In genomic region chr1:192061556-192061955, GRCh38 we compare ENCODE assay signal across 20 cellular contexts.
DNase-seq lines count a peak whose midpoint lies in the region; ATAC-seq, FAIRE-seq and TF ChIP-seq lines count a peak whose summit lies in the region.
"Had no signal": no experiment of that assay in that cellular context is flagged by ENCODE, and none has a peak within 500 bp of the region (broad histone marks: within the 10 kb centered on the region; RNA-seq: fewer than 3 reads in every experiment).

No MANE protein-coding gene starts in this region.

- no peak overlapping the region for H2AFZ ChIP-seq in K562 (ENCODE audit: low read depth, low read length)
- H2AFZ ChIP-seq in hepatocyte: no peak overlapping the region

- H3K79me2 ChIP-seq in K562 (ENCODE audit: control insufficient read depth, insufficient read depth, low read length): no peaks in the 10 kb centered on the region
- H3K79me2 ChIP-seq in hepatocyte: no peaks in the 10 kb centered on the region

- DNase-seq in D721Med (ENCODE audit: insufficient read length, low spot score) (no peak), K562 (ENCODE audit: extremely low read depth in 1 of 4, low spot score in 3 of 4) (peak in 1 of 4 experiments; percentile 6), hepatocyte (ENCODE audit: low spot score) (peak; percentile 6), kidney tubule cell (ENCODE audit: low spot score) (peak; percentile 88), COLO668 (lab: John Stamatoyannopoulos, UW; ENCODE audit: unreplicated experiment) (no peak), ureter (ENCODE audit: low spot score) (no peak), chondrocyte (ENCODE audit: low spot score) (no peak)
- DNase-seq: 8988T; CD8-positive, alpha-beta T cell; GOT3; H7; HFFc6 had no signal

- in situ Hi-C loops in K562 (cut with MboI): no loop called here

- intact Hi-C loops in K562 (cut with micrococcal nuclease): no loop called here

- no peak overlapping the region for H3K27ac Mint-ChIP-seq in chondrocyte (ENCODE audit: unreplicated experiment)
- H3K27ac Mint-ChIP-seq: B cell; CD8-positive, alpha-beta T cell; HFFc6 had no signal

- no peak overlapping the region for H3K9ac ChIP-seq in K562 (ENCODE audit: insufficient read depth in 1 of 2, low read depth in 2 of 2, low read length in 2 of 2)
- H3K9ac ChIP-seq: BLaER1 treated with 17β-estradiol and CSF1 and Interleukin-3, amounts not matched to agents 10 nM and 100 nM had no signal

- no peaks in the 10 kb centered on the region for H4K20me1 ChIP-seq in K562 (replicated peaks; ENCODE audit: control insufficient read depth, insufficient read depth, low read length)
- no peaks in the 10 kb centered on the region for H4K20me1 ChIP-seq in hepatocyte (ENCODE audit: insufficient read depth, poor library complexity, severe bottlenecking)
- H4K20me1 ChIP-seq: BLaER1 treated with 17β-estradiol and CSF1 and Interleukin-3, amounts not matched to agents 10 nM and 100 nM had no signal

- H3K27me3 Mint-ChIP-seq in chondrocyte (ENCODE audit: low read depth): peaks cover 13% of the 10 kb centered on the region
- H3K27me3 Mint-ChIP-seq: B cell had no signal

- 3% methylated on average over 2 of the region's 2 CpGs for WGBS in K562 (ENCODE audit: insufficient coverage, low coverage, missing lambda C conversion rate)
- 35% methylated on average over 2 of the region's 2 CpGs for WGBS in hepatocyte (ENCODE audit: low lambda C conversion rate, missing lambda C conversion rate)

- TF ChIP-seq POLR2A in K562 (conservative IDR thresholded peaks at IDR 0.05): no peak

- H3K4me3 ChIP-seq in K562: no peak overlapping the region
- no peak overlapping the region for H3K4me3 ChIP-seq in hepatocyte
- H3K4me3 ChIP-seq: BLaER1 treated with 17β-estradiol and CSF1 and Interleukin-3, amounts not matched to agents 10 nM and 100 nM had no signal

- no peaks in the 10 kb centered on the region for H3K9me1 ChIP-seq in K562 (ENCODE audit: control insufficient read depth, insufficient read depth, low read length)

- POLR2A ChIA-PET in K562 (lab: Yijun Ruan, JAX): no interaction called here

- H3K4me2 ChIP-seq in K562 (ENCODE audit: insufficient read depth, low read length): no peak overlapping the region
- no peak overlapping the region for H3K4me2 ChIP-seq in hepatocyte
- H3K4me2 ChIP-seq: BLaER1 treated with 17β-estradiol and CSF1 and Interleukin-3, amounts not matched to agents 10 nM and 100 nM had no signal

- no peak for TF ChIP-seq RAD21 in K562 (CRISPR knock-in tag; conservative IDR thresholded peaks at IDR 0.05 in 1 of 2, IDR thresholded peaks at IDR 0.05 in 1 of 2)

- no peaks in the 10 kb centered on the region for H3K9me3 Mint-ChIP-seq in chondrocyte (ENCODE audit: low read depth)
- H3K9me3 Mint-ChIP-seq: CD8-positive, alpha-beta T cell had no signal

- CTCF ChIA-PET in K562 (lab: Yijun Ruan, JAX; ENCODE audit: low intra/inter-chr PET ratio): no interaction called here

- no peak for TF ChIP-seq CTCF in D721Med (IDR thresholded peaks at IDR 0.05; ENCODE audit: insufficient read depth, missing control alignments)
- no peak for TF ChIP-seq CTCF in K562 (IDR thresholded peaks at IDR 0.05 in 2 of 3, conservative IDR thresholded peaks at IDR 0.05 in 1 of 3; ENCODE audit: insufficient read depth in 2 of 3, low read depth in 1 of 3, low read length in 3 of 3)
- no peak for TF ChIP-seq CTCF in hepatocyte (IDR thresholded peaks at IDR 0.05; ENCODE audit: poor library complexity)
- TF ChIP-seq CTCF in chondrocyte (IDR thresholded peaks at IDR 0.05): no peak

- H3K4me1 ChIP-seq in K562 (replicated peaks in 1 of 2; ENCODE audit: control insufficient read depth in 2 of 2, insufficient read depth in 2 of 2, low read length in 2 of 2) (no peaks in the 10 kb centered on the region; a peak in 1 of 5 replicates), hepatocyte (ENCODE audit: insufficient read depth) (no peaks in the 10 kb centered on the region)

- no peak overlapping the region for H3K27ac ChIP-seq in K562 (ENCODE audit: extremely low read depth, low read depth, low read length)
- H3K27ac ChIP-seq in hepatocyte: no peak overlapping the region
- H3K27ac ChIP-seq: BLaER1 treated with 17β-estradiol and CSF1 and Interleukin-3, amounts not matched to agents 10 nM and 100 nM; HL-60 had no signal

- no peak for ATAC-seq in K562
- no peak for ATAC-seq in GM19351 (IDR thresholded peaks at IDR 0.05; ENCODE audit: unreplicated experiment)
- ATAC-seq: CD8-positive, alpha-beta T cell; HCT116 had no signal

- H3K9me3 ChIP-seq in K562 (replicated peaks; ENCODE audit: control insufficient read depth, insufficient read depth, low read depth, low read length): no peaks in the 10 kb centered on the region
- H3K9me3 ChIP-seq in hepatocyte (ENCODE audit: low read depth): no peaks in the 10 kb centered on the region
- H3K9me3 ChIP-seq: BLaER1 treated with 17β-estradiol and CSF1 and Interleukin-3, amounts not matched to agents 10 nM and 100 nM had no signal

- H3K36me3 ChIP-seq in K562 (ENCODE audit: control insufficient read depth, insufficient read depth, low read length): no peaks in the 10 kb centered on the region
- no peaks in the 10 kb centered on the region for H3K36me3 ChIP-seq in hepatocyte (replicated peaks; ENCODE audit: insufficient read depth, low read depth)
- H3K36me3 ChIP-seq: BLaER1 treated with 17β-estradiol and CSF1 and Interleukin-3, amounts not matched to agents 10 nM and 100 nM had no signal

- H3K9me2 ChIP-seq in hepatocyte (replicated peaks; ENCODE audit: insufficient read depth): no peaks in the 10 kb centered on the region

- BruUV-seq in K562 (replicated peaks; lab: Mats Ljungman, UMichigan): no TSS peak

- no peaks in the 10 kb centered on the region for H3K4me1 Mint-ChIP-seq in chondrocyte (ENCODE audit: low read depth)
- H3K4me1 Mint-ChIP-seq: B cell had no signal

- H3K27me3 ChIP-seq in K562 (ENCODE audit: control insufficient read depth in 2 of 2, insufficient read depth in 2 of 2, low read length in 2 of 2): no peaks in the 10 kb centered on the region
- no peaks in the 10 kb centered on the region for H3K27me3 ChIP-seq in hepatocyte
- H3K27me3 ChIP-seq: BLaER1 treated with 17β-estradiol and CSF1 and Interleukin-3, amounts not matched to agents 10 nM and 100 nM had no signal

- no peak for TF ChIP-seq EP300 in K562 (IDR thresholded peaks at IDR 0.05; ENCODE audit: low read length)

- H3K4me3 Mint-ChIP-seq in chondrocyte (ENCODE audit: unreplicated experiment): no peak overlapping the region
- H3K4me3 Mint-ChIP-seq: B cell; CD8-positive, alpha-beta T cell; HFFc6 had no signal

- FAIRE-seq in D721Med (lab: Jason Lieb, UNC): peak; percentile 38
- no peak for FAIRE-seq in K562 (lab: Jason Lieb, UNC)
- FAIRE-seq: G401.6, GM12891, GM19239 had no signal

- H3K36me3 Mint-ChIP-seq in chondrocyte (ENCODE audit: low read depth): no peaks in the 10 kb centered on the region
- H3K36me3 Mint-ChIP-seq: CD8-positive, alpha-beta T cell had no signal

TF ChIP-seq in K562, 482 proteins besides CTCF, POLR2A, EP300 and RAD21:
- TF ChIP-seq TCF3 (CRISPR knock-in tag; IDR thresholded peaks at IDR 0.05) (peak; percentile 26), ARID1B (IDR thresholded peaks at IDR 0.05) (peak; percentile 24; the same call in 1 of the 2 replicates), SMARCC2 (IDR thresholded peaks at IDR 0.05; ENCODE audit: low read depth) (no peak), TAF1 (IDR thresholded peaks at IDR 0.05; ENCODE audit: control insufficient read depth, extremely low read depth, insufficient read depth, low read length, severe bottlenecking) (no peak), ZNF561 (CRISPR knock-in tag; conservative IDR thresholded peaks at IDR 0.05) (no peak), CBFA2T3 (IDR thresholded peaks at IDR 0.05) (peak; percentile 20; the same call in 1 of the 2 replicates), TBP (optimal IDR thresholded peaks at IDR 0.05; ENCODE audit: low read depth, low read length) (no peak), TAL1 (IDR thresholded peaks at IDR 0.05) (peak; percentile 43)

Comparison
In these comparisons a context has a peak if more than half of its experiments do, and no peak if none do; other contexts are left out.
1. DNase-seq: peak in hepatocyte (single experiment) and kidney tubule cell (single experiment); none in D721Med (single experiment), COLO668 (single experiment), ureter (single experiment) and chondrocyte (single experiment).